In genomic region chr11:73380897-73381410, GRCh38 we compare ENCODE assay signal across 24 cellular contexts. TPM values are rescaled to one million over a fixed set of nuclear protein-coding genes. Genes with fewer than 3 reads are reported as not detected.
DNase-seq lines count a peak whose midpoint lies in the region; ATAC-seq and TF ChIP-seq lines count a peak whose summit lies in the region.
"Had no signal": no experiment of that assay in that cellular context is flagged by ENCODE, and none has a peak within 500 bp of the region (broad histone marks: within the 10 kb centered on the region; RNA-seq: fewer than 3 reads in every experiment).

No MANE protein-coding gene starts in this region.

- H3K27ac Mint-ChIP-seq in T-helper 2 cell treated with Interferon-gamma antibody and Interleukin-4, amounts not matched to agents 5 μg/mL and 100 μg/mL, for 36 hours, result peak overlapping the region; percentile 12
- H3K27ac Mint-ChIP-seq in CD8-positive, alpha-beta memory T cell, result peak overlapping the region in 6 of 8 donors; percentile 36 to 83 (median 61)
- H3K27ac Mint-ChIP-seq in brain (peak overlapping the region in 3 of 5 experiments; percentile 57 to 82 (median 65)), neural progenitor cell (no peak overlapping the region)

- no peaks in the 10 kb centered on the region for H3K27me3 ChIP-seq in CD8-positive, alpha-beta memory T cell (ENCODE audit: insufficient read depth, low read length, poor library complexity, severe bottlenecking)
- H3K27me3 ChIP-seq in neural progenitor cell (peaks cover 5% of the 10 kb centered on the region), MM.1S (replicated peaks; ENCODE audit: insufficient read depth, low read length) (no peaks in the 10 kb centered on the region)
- H3K27me3 ChIP-seq: BE2C, esophagus squamous epithelium had no signal

- peaks cover 60% of the 10 kb centered on the region for H3K79me2 ChIP-seq in neural progenitor cell (ENCODE audit: low read depth)
- H3K79me2 ChIP-seq in MM.1S (ENCODE audit: low read length), result peaks cover 95% of the 10 kb centered on the region

- no peak overlapping the region for H3K4me3 Mint-ChIP-seq in T-helper 2 cell treated with Interferon-gamma antibody and Interleukin-4, amounts not matched to agents 5 μg/mL and 100 μg/mL, for 36 hours
- H3K4me3 Mint-ChIP-seq in CD8-positive, alpha-beta memory T cell, result peak overlapping the region in 2 of 7 donors; percentile 34 to 54
- no peak overlapping the region for H3K4me3 Mint-ChIP-seq in brain
- H3K4me3 Mint-ChIP-seq in neural progenitor cell, result no peak overlapping the region
- H3K4me3 Mint-ChIP-seq: nephron had no signal

- H3K4me3 ChIP-seq in CD8-positive, alpha-beta memory T cell (ENCODE audit: low read length), result no peak overlapping the region
- H3K4me3 ChIP-seq in neural progenitor cell, result no peak overlapping the region
- H3K4me3 ChIP-seq in MM.1S (ENCODE audit: low read length), result no peak overlapping the region
- H3K4me3 ChIP-seq: esophagus squamous epithelium, lung had no signal

- POLR2A ChIA-PET in CD8-positive, alpha-beta memory T cell (lab: Charles Lee), result no interaction called here

- no peaks in the 10 kb centered on the region for H3K9me3 Mint-ChIP-seq in T-helper 2 cell treated with Interferon-gamma antibody and Interleukin-4, amounts not matched to agents 5 μg/mL and 100 μg/mL, for 36 hours
- H3K9me3 Mint-ChIP-seq in CD8-positive, alpha-beta memory T cell, result no peaks in the 10 kb centered on the region
- H3K9me3 Mint-ChIP-seq in brain, result no peaks in the 10 kb centered on the region
- no peaks in the 10 kb centered on the region for H3K9me3 Mint-ChIP-seq in neural progenitor cell
- H3K9me3 Mint-ChIP-seq: nephron had no signal

- TF ChIP-seq CTCF in brain (conservative IDR thresholded peaks at IDR 0.05) (no peak), neural progenitor cell (IDR thresholded peaks at IDR 0.05) (no peak), MM.1S (IDR thresholded peaks at IDR 0.05; ENCODE audit: low read length) (no peak)

- no peaks in the 10 kb centered on the region for H3K36me3 ChIP-seq in CD8-positive, alpha-beta memory T cell (ENCODE audit: insufficient read depth, low read length)
- H3K36me3 ChIP-seq in neural progenitor cell (no peaks in the 10 kb centered on the region), MM.1S (replicated peaks; ENCODE audit: insufficient read depth, low read length) (no peaks in the 10 kb centered on the region)
- H3K36me3 ChIP-seq: BE2C, esophagus squamous epithelium had no signal

- H4K20me1 ChIP-seq in neural progenitor cell (ENCODE audit: low read depth), result peaks cover 82% of the 10 kb centered on the region
- H4K20me1 ChIP-seq in MM.1S (ENCODE audit: insufficient read depth, low read length), result peaks cover 6% of the 10 kb centered on the region; the same call in 1 of the 2 replicates

- H3K27me3 Mint-ChIP-seq in T-helper 2 cell treated with Interferon-gamma antibody and Interleukin-4, amounts not matched to agents 5 μg/mL and 100 μg/mL, for 36 hours (ENCODE audit: low read depth), result no peaks in the 10 kb centered on the region
- H3K27me3 Mint-ChIP-seq in CD8-positive, alpha-beta memory T cell, result peaks cover 0 to 9% of the 10 kb centered on the region in 2 donors
- no peaks in the 10 kb centered on the region for H3K27me3 Mint-ChIP-seq in brain
- peaks cover 10% of the 10 kb centered on the region for H3K27me3 Mint-ChIP-seq in neural progenitor cell (ENCODE audit: insufficient read depth, low read depth)

- no peak overlapping the region for H3K9ac ChIP-seq in neural progenitor cell
- no peak overlapping the region for H3K9ac ChIP-seq in MM.1S (ENCODE audit: low read length)

- CTCF ChIA-PET in CD8-positive, alpha-beta memory T cell (lab: Charles Lee), result interaction anchor here (5.3 kb wide), 1 partner anchor 29 kb away, joined by 31 read pairs; no protein-coding TSS in a partner anchor

- peaks cover 6% of the 10 kb centered on the region for H3K36me3 Mint-ChIP-seq in T-helper 2 cell treated with Interferon-gamma antibody and Interleukin-4, amounts not matched to agents 5 μg/mL and 100 μg/mL, for 36 hours (ENCODE audit: low read depth)
- H3K36me3 Mint-ChIP-seq in CD8-positive, alpha-beta memory T cell, result peaks cover 0 to 6% (median 0%) of the 10 kb centered on the region in 3 donors
- H3K36me3 Mint-ChIP-seq in brain, result no peaks in the 10 kb centered on the region
- H3K36me3 Mint-ChIP-seq in neural progenitor cell, result no peaks in the 10 kb centered on the region

- H2AFZ ChIP-seq in neural progenitor cell (replicated peaks) (no peak overlapping the region), MM.1S (ENCODE audit: low read length) (no peak overlapping the region)

- no peaks in the 10 kb centered on the region for H3K9me2 ChIP-seq in MM.1S (replicated peaks; ENCODE audit: insufficient read depth, low read length)

- no peaks in the 10 kb centered on the region for H3K9me3 ChIP-seq in CD8-positive, alpha-beta memory T cell (ENCODE audit: low read length)
- H3K9me3 ChIP-seq in neural progenitor cell (ENCODE audit: low read depth), result no peaks in the 10 kb centered on the region
- H3K9me3 ChIP-seq in MM.1S (replicated peaks; ENCODE audit: insufficient read depth, low read length), result no peaks in the 10 kb centered on the region
- H3K9me3 ChIP-seq: BE2C, esophagus squamous epithelium had no signal

- H3K4me1 ChIP-seq in CD8-positive, alpha-beta memory T cell (ENCODE audit: insufficient read depth, low read length), result peaks cover 44% of the 10 kb centered on the region
- H3K4me1 ChIP-seq in neural progenitor cell (peaks cover 20% of the 10 kb centered on the region), MM.1S (ENCODE audit: low read length) (peaks cover 35% of the 10 kb centered on the region)

- no peak overlapping the region for H3K27ac ChIP-seq in CD8-positive, alpha-beta memory T cell (ENCODE audit: low read depth, low read length)
- no peak overlapping the region for H3K27ac ChIP-seq in neural progenitor cell
- no peak overlapping the region for H3K27ac ChIP-seq in MM.1S (ENCODE audit: low read length)
- H3K27ac ChIP-seq: 22Rv1 had no signal

- no peak for ATAC-seq in GM19328 (IDR thresholded peaks at IDR 0.05; ENCODE audit: unreplicated experiment)
- ATAC-seq: PC-3 had no signal

- H3K4me2 ChIP-seq in neural progenitor cell, result no peak overlapping the region
- no peak overlapping the region for H3K4me2 ChIP-seq in MM.1S (ENCODE audit: low read depth, low read length)

- H3K4me1 Mint-ChIP-seq in T-helper 2 cell treated with Interferon-gamma antibody and Interleukin-4, amounts not matched to agents 5 μg/mL and 100 μg/mL, for 36 hours (ENCODE audit: low read depth), result peaks cover 53% of the 10 kb centered on the region
- H3K4me1 Mint-ChIP-seq in CD8-positive, alpha-beta memory T cell, result peaks cover 58 to 88% (median 59%) of the 10 kb centered on the region in 3 donors
- H3K4me1 Mint-ChIP-seq in brain (peaks cover 81% of the 10 kb centered on the region), neural progenitor cell (peaks cover 45% of the 10 kb centered on the region)

- H3F3A ChIP-seq in neural progenitor cell (ENCODE audit: low read depth) (no peaks in the 10 kb centered on the region), MM.1S (ENCODE audit: insufficient read depth, low read length) (no peaks in the 10 kb centered on the region)

- DNase-seq in T-helper 2 cell treated with Interferon-gamma antibody and Interleukin-4, amounts not matched to agents 5 μg/mL and 100 μg/mL, for 36 hours (ENCODE audit: low spot score), result no peak
- DNase-seq in T-helper 2 cell (no peak), neural progenitor cell (ENCODE audit: low spot score) (peak; percentile 17), MM.1S (no peak), germinal center (ENCODE audit: low spot score) (no peak)
- DNase-seq in CD8-positive, alpha-beta memory T cell, result no peak
- DNase-seq: activated CD4-positive, CD25-positive, alpha-beta regulatory T cell treated with anti-CD3 and anti-CD28 coated beads, Interleukin-2, amount 50 U/mL, for 72 hours; activated CD8-positive, alpha-beta memory T cell treated with anti-CD3 and anti-CD28 coated beads, Interleukin-2, amount 50 U/mL, for 4 hours; activated gamma-delta T cell treated with Interleukin-2 at 50 U/mL for 16 hours; anterior cingulate cortex; BE2C; cerebellar nuclear complex; effector memory CD4-positive, alpha-beta T cell; esophagus squamous epithelium; NCI-H1417 treated with DMSO at 0.1 percent for 48 hours; NCI-H2171; NCI-H774; PC-3; substantia nigra had no signal

RNA-seq across cellular contexts. Expression of gene RELT, which starts 4.8 kb away (rescaled TPM):
- total RNA-seq in CD8-positive, alpha-beta memory T cell, result 10 to 100 TPM; 23.4 TPM
- 7.5 TPM for polyA plus RNA-seq in CD8-positive, alpha-beta memory T cell
- polyA plus RNA-seq in brain (ENCODE audit: insufficient read depth, low read depth, low replicate concordance), result 8.3 TPM
- 5.4 and 15.0 TPM in 2 replicates for total RNA-seq in neural progenitor cell (ENCODE audit: low replicate concordance)
